ENCODE assay signal across 2 cellular contexts in genomic region chr5:102902647-102903046, GRCh38.
TF ChIP-seq lines count a peak whose summit lies in the region.

No MANE protein-coding gene starts in this region.

TF ChIP-seq in IMR-90, 13 proteins besides CTCF, POLR2A, EP300 and RAD21:
- TF ChIP-seq MXI1 (IDR thresholded peaks at IDR 0.05; ENCODE audit: borderline replicate concordance, low read depth, low read length) (no peak), CHD1 (IDR thresholded peaks at IDR 0.05; ENCODE audit: low read depth, low read length) (no peak), RCOR1 (IDR thresholded peaks at IDR 0.05; ENCODE audit: insufficient replicate concordance, low read length) (no peak), BHLHE40 (IDR thresholded peaks at IDR 0.05; ENCODE audit: low read depth, low read length) (no peak), SMC3 (IDR thresholded peaks at IDR 0.05; ENCODE audit: low read depth, low read length) (no peak), CEBPB (IDR thresholded peaks at IDR 0.05; ENCODE audit: low read depth, low read length) (no peak), MAZ (IDR thresholded peaks at IDR 0.05; ENCODE audit: borderline replicate concordance, low read depth, low read length) (no peak), USF2 (IDR thresholded peaks at IDR 0.05; ENCODE audit: low read depth, low read length) (no peak), RFX5 (IDR thresholded peaks at IDR 0.05; ENCODE audit: low read depth, low read length) (no peak), ELK1 (IDR thresholded peaks at IDR 0.05; ENCODE audit: borderline replicate concordance, low read depth, low read length) (no peak), MAFK (IDR thresholded peaks at IDR 0.05; ENCODE audit: low read depth, low read length) (no peak), FOS (IDR thresholded peaks at IDR 0.05; ENCODE audit: low read depth, low read length) (no peak), NFE2L2 (IDR thresholded peaks at IDR 0.05; ENCODE audit: low read depth, low read length) (no peak)

TF ChIP-seq in endothelial cell of umbilical vein, 7 proteins besides CTCF, POLR2A, EP300 and RAD21:
- no peak for TF ChIP-seq GATA2 (IDR thresholded peaks at IDR 0.05; ENCODE audit: insufficient read depth, insufficient read length, low read depth, low read length)
- TF ChIP-seq MAX (IDR thresholded peaks at IDR 0.05; ENCODE audit: insufficient read depth, insufficient read length) = no peak
- TF ChIP-seq EZH2 (IDR thresholded peaks at IDR 0.05; ENCODE audit: borderline replicate concordance, low read depth, low read length, severe bottlenecking) = no peak
- TF ChIP-seq FOS (IDR thresholded peaks at IDR 0.05; ENCODE audit: borderline replicate concordance, insufficient read depth, low read length) = no peak
- no peak for TF ChIP-seq MYC (IDR thresholded peaks at IDR 0.05; ENCODE audit: low read depth, low read length)
- TF ChIP-seq JUN (IDR thresholded peaks at IDR 0.05; ENCODE audit: borderline replicate concordance, insufficient read depth, insufficient read length, low read depth) = no peak
- no peak for TF ChIP-seq POLR2AphosphoS5 (IDR thresholded peaks at IDR 0.05; ENCODE audit: insufficient read depth, low read depth, low read length)
